22 cellular contexts compared by ENCODE assay signal in the genomic region with DNA sequence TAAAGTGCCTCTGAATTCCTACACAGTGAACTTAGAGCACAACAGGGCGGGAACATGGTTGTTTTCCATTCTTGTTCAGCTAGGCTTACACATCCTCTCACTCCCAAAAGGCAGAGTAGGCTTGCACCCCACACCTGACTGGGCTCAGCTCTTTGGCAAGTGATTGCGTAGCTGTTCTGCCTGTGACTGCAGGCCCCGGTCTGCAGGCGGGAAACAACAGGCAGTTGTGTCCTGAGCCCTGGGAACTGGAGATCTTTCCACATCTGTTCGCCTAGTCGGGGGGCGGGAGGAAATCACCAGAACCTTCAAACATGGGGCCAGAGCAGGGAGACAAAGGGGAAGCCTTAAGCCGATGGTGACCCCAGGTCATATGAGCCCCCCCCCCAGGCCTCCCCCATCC.
A peak's percentile ranks its signal among the peaks of the same experiment; 100 is the strongest.
DNase-seq lines count a peak whose midpoint lies in the region; ATAC-seq and TF ChIP-seq lines count a peak whose summit lies in the region.
"Had no signal": no experiment of that assay in that cellular context is flagged by ENCODE, and none has a peak within 500 bp of the region (broad histone marks: within the 10 kb centered on the region; RNA-seq: fewer than 3 reads in every experiment).

No MANE protein-coding gene starts in this region.

- H3K27ac ChIP-seq in SJCRH30 (peak overlapping the region; percentile 92), stomach (peak overlapping the region in 4 of 5 donors; percentile 85 to 91 (median 89)), smooth muscle cell (ENCODE audit: low read depth) (no peak overlapping the region)

- no peak for TF ChIP-seq CTCF in epithelial cell of esophagus (IDR thresholded peaks at IDR 0.05; ENCODE audit: insufficient read depth, low read depth, low read length, missing control alignments)
- no peak for TF ChIP-seq CTCF in stomach (IDR thresholded peaks at IDR 0.05)
- TF ChIP-seq CTCF in smooth muscle cell (IDR thresholded peaks at IDR 0.05; ENCODE audit: borderline replicate concordance, insufficient read depth, poor library complexity, severe bottlenecking), result no peak
- no peak for TF ChIP-seq CTCF in GM13976 (IDR thresholded peaks at IDR 0.05; ENCODE audit: borderline replicate concordance, control extremely low read depth, extremely low read depth, insufficient read depth, missing control alignments)

- no peak overlapping the region for H3K4me2 ChIP-seq in smooth muscle cell

- no peaks in the 10 kb centered on the region for H3K36me3 Mint-ChIP-seq in naive thymus-derived CD8-positive, alpha-beta T cell
- H3K36me3 Mint-ChIP-seq: activated CD8-positive, alpha-beta memory T cell treated with anti-CD3 and anti-CD28 coated beads, Interleukin-2, amount 10 ng/mL, durations not matched to agents 7 days and 5 days; activated naive CD8-positive, alpha-beta T cell treated with anti-CD3 and anti-CD28 coated beads for 36 hours; CD4-positive, CD25-positive, alpha-beta regulatory T cell; memory B cell had no signal

- peaks cover 16% of the 10 kb centered on the region for H3F3A ChIP-seq in smooth muscle cell (ENCODE audit: low read depth)

- no peaks in the 10 kb centered on the region for H3K9me3 ChIP-seq in SJCRH30 (replicated peaks)
- H3K9me3 ChIP-seq in stomach, result no peaks in the 10 kb centered on the region
- no peaks in the 10 kb centered on the region for H3K9me3 ChIP-seq in smooth muscle cell (replicated peaks; ENCODE audit: low read depth)

- H3K4me1 ChIP-seq in SJCRH30, result peaks cover 71% of the 10 kb centered on the region
- peaks cover 46 to 93% (median 61%) of the 10 kb centered on the region in 4 donors for H3K4me1 ChIP-seq in stomach
- H3K4me1 ChIP-seq in smooth muscle cell (ENCODE audit: low read depth), result peaks cover 50% of the 10 kb centered on the region

- H3K4me3 ChIP-seq in SJCRH30 (no peak overlapping the region), epithelial cell of esophagus (ENCODE audit: low read length) (no peak overlapping the region), stomach (no peak overlapping the region), smooth muscle cell (no peak overlapping the region)

- no peaks in the 10 kb centered on the region for H3K9me3 Mint-ChIP-seq in naive thymus-derived CD8-positive, alpha-beta T cell
- H3K9me3 Mint-ChIP-seq: activated naive CD8-positive, alpha-beta T cell treated with anti-CD3 and anti-CD28 coated beads for 36 hours; activated T-helper 17 cell treated with anti-CD3 and anti-CD28 coated beads, Interleukin-2, amount 50 U/mL, for 72 hours; memory B cell; naive thymus-derived CD4-positive, alpha-beta T cell had no signal

- no peaks in the 10 kb centered on the region for H3K79me2 ChIP-seq in smooth muscle cell (ENCODE audit: low read depth)

- peak overlapping the region in 2 of 10 donors; percentile 18 to 50 for H3K4me3 Mint-ChIP-seq in naive thymus-derived CD8-positive, alpha-beta T cell
- H3K4me3 Mint-ChIP-seq: activated CD8-positive, alpha-beta memory T cell treated with anti-CD3 and anti-CD28 coated beads, Interleukin-2, amount 10 ng/mL, durations not matched to agents 7 days and 5 days; activated naive CD8-positive, alpha-beta T cell treated with anti-CD3 and anti-CD28 coated beads for 36 hours; activated T-helper 17 cell treated with anti-CD3 and anti-CD28 coated beads, Interleukin-2, amount 50 U/mL, for 72 hours; CD4-positive, CD25-positive, alpha-beta regulatory T cell; memory B cell had no signal

- no peak for TF ChIP-seq POLR2A in stomach (IDR thresholded peaks at IDR 0.05)

- POLR2A ChIA-PET in naive thymus-derived CD8-positive, alpha-beta T cell (lab: Charles Lee), result interaction anchor here (0.6 to 7.4 kb wide), 8 partner anchors 9 to 275 kb away, joined by 3 to 53 read pairs (median 4); a partner anchor contains a TSS

- no peaks in the 10 kb centered on the region for H3K27me3 ChIP-seq in SJCRH30
- H3K27me3 ChIP-seq in stomach, result no peaks in the 10 kb centered on the region
- H3K27me3 ChIP-seq in smooth muscle cell (ENCODE audit: low read depth), result no peaks in the 10 kb centered on the region
- H3K27me3 ChIP-seq: foreskin keratinocyte had no signal

- H4K20me1 ChIP-seq in smooth muscle cell (ENCODE audit: low read depth), result no peaks in the 10 kb centered on the region

- in situ Hi-C loops in GM13976 (cut with MboI; ENCODE audit: low sequenced_read_pairs, unreplicated experiment), result no loop called here

- H3K36me3 ChIP-seq in SJCRH30 (no peaks in the 10 kb centered on the region), stomach (no peaks in the 10 kb centered on the region), smooth muscle cell (ENCODE audit: low read depth) (no peaks in the 10 kb centered on the region)

- peaks cover 14 to 64% (median 45%) of the 10 kb centered on the region in 4 donors for H3K4me1 Mint-ChIP-seq in naive thymus-derived CD8-positive, alpha-beta T cell

- H3K27me3 Mint-ChIP-seq in naive thymus-derived CD8-positive, alpha-beta T cell, result no peaks in the 10 kb centered on the region
- H3K27me3 Mint-ChIP-seq: activated CD8-positive, alpha-beta memory T cell treated with anti-CD3 and anti-CD28 coated beads, Interleukin-2, amount 10 ng/mL, durations not matched to agents 7 days and 5 days; activated naive CD8-positive, alpha-beta T cell treated with anti-CD3 and anti-CD28 coated beads for 36 hours; activated T-helper 17 cell treated with anti-CD3 and anti-CD28 coated beads, Interleukin-2, amount 50 U/mL, for 72 hours; CD4-positive, CD25-positive, alpha-beta regulatory T cell; memory B cell; naive thymus-derived CD4-positive, alpha-beta T cell had no signal

- peak; percentile 75 to 92 for DNase-seq in SJCRH30
- peak; percentile 67 for DNase-seq in epithelial cell of esophagus (ENCODE audit: low read depth)
- no peak for DNase-seq in naive thymus-derived CD8-positive, alpha-beta T cell
- DNase-seq in stomach, result no peak
- no peak for DNase-seq in activated gamma-delta T cell (lab: John Stamatoyannopoulos, UW)
- DNase-seq in smooth muscle cell (lab: John Stamatoyannopoulos, UW; ENCODE audit: unreplicated experiment), result no peak
- DNase-seq in GM13976 (ENCODE audit: low spot score), result no peak
- DNase-seq: activated CD4-positive, alpha-beta T cell treated with anti-CD3 and anti-CD28 coated beads for 4 hours; activated CD8-positive, alpha-beta memory T cell treated with anti-CD3 and anti-CD28 coated beads, Interleukin-2, amount 10 ng/mL, durations not matched to agents 7 days and 5 days; activated naive CD8-positive, alpha-beta T cell treated with anti-CD3 and anti-CD28 coated beads for 36 hours; CD4-positive, CD25-positive, alpha-beta regulatory T cell; cortex of kidney; DMS153; foreskin keratinocyte; hippocampal formation; naive thymus-derived CD4-positive, alpha-beta T cell; NCI-H1694; NCI-H774; stimulated activated CD8-positive, alpha-beta memory T cell treated with anti-CD3 and anti-CD28 coated beads, Interleukin-4, amount 100 ng/mL, for 48 hours had no signal

- peak overlapping the region in 6 of 10 donors; percentile 30 to 87 (median 68) for H3K27ac Mint-ChIP-seq in naive thymus-derived CD8-positive, alpha-beta T cell
- H3K27ac Mint-ChIP-seq: activated CD8-positive, alpha-beta memory T cell treated with anti-CD3 and anti-CD28 coated beads, Interleukin-2, amount 10 ng/mL, durations not matched to agents 7 days and 5 days; activated naive CD8-positive, alpha-beta T cell treated with anti-CD3 and anti-CD28 coated beads for 36 hours; activated T-helper 17 cell treated with anti-CD3 and anti-CD28 coated beads, Interleukin-2, amount 50 U/mL, for 72 hours; memory B cell had no signal

- TF ChIP-seq EP300 in stomach (IDR thresholded peaks at IDR 0.05), result no peak

- ATAC-seq in naive thymus-derived CD8-positive, alpha-beta T cell, result no peak
- no peak for ATAC-seq in HG02884 (IDR thresholded peaks at IDR 0.05; ENCODE audit: unreplicated experiment)
- ATAC-seq: activated CD8-positive, alpha-beta memory T cell treated with anti-CD3 and anti-CD28 coated beads, Interleukin-2, amount 10 ng/mL, durations not matched to agents 7 days and 5 days; activated T-helper 17 cell treated with anti-CD3 and anti-CD28 coated beads, Interleukin-2, amount 50 U/mL, for 72 hours; foreskin keratinocyte; naive thymus-derived CD4-positive, alpha-beta T cell had no signal

- intact Hi-C loops in stomach (cut with DNase I; ENCODE audit: low total_unique reads), result no loop called here

- no peak overlapping the region for H2AFZ ChIP-seq in smooth muscle cell (ENCODE audit: low read depth)

- WGBS in stomach, 5 donors, result 67 to 90% (median 83%) methylated on average over 1 to 8 of the region's 8 CpGs
- WGBS in smooth muscle cell (ENCODE audit: low lambda C conversion rate), result 90% methylated on average over 8 of the region's 8 CpGs

- no peak overlapping the region for H3K9ac ChIP-seq in smooth muscle cell (ENCODE audit: low read depth)

Comparison
In these comparisons a context has a peak if more than half of its experiments do, and no peak if none do; other contexts are left out.
1. DNase-seq: peak in SJCRH30 (2 of 2) and epithelial cell of esophagus (single experiment); none in naive thymus-derived CD8-positive, alpha-beta T cell (0 of 10), stomach (single experiment), activated gamma-delta T cell (single experiment), smooth muscle cell (single experiment) and GM13976 (single experiment).